In genomic region chr12:24360907-24361306, GRCh38 we compare ENCODE assay signal across 12 cellular contexts.
DNase-seq lines count a peak whose midpoint lies in the region; ATAC-seq and TF ChIP-seq lines count a peak whose summit lies in the region.
"Had no signal": no experiment of that assay in that cellular context is flagged by ENCODE, and none has a peak within 500 bp of the region (broad histone marks: within the 10 kb centered on the region; RNA-seq: fewer than 3 reads in every experiment).

No MANE protein-coding gene starts in this region.

- no peaks in the 10 kb centered on the region for H3K36me3 ChIP-seq in Peyer's patch

- ATAC-seq in GM18520 (IDR thresholded peaks at IDR 0.05; ENCODE audit: unreplicated experiment) = peak; percentile 60
- ATAC-seq in HG03457 (IDR thresholded peaks at IDR 0.05; ENCODE audit: unreplicated experiment) = peak; percentile 76
- ATAC-seq: CD8-positive, alpha-beta T cell; T-cell had no signal

- no peak for TF ChIP-seq POLR2A in Peyer's patch (IDR thresholded peaks at IDR 0.05)

- TF ChIP-seq CTCF in GM13976 (IDR thresholded peaks at IDR 0.05; ENCODE audit: borderline replicate concordance, control extremely low read depth, extremely low read depth, insufficient read depth, missing control alignments) (no peak), Peyer's patch (IDR thresholded peaks at IDR 0.05) (no peak)

- no peak overlapping the region for H3K27ac ChIP-seq in Peyer's patch

- no peak overlapping the region for H3K4me3 ChIP-seq in Peyer's patch

- no peaks in the 10 kb centered on the region for H3K9me3 ChIP-seq in Peyer's patch

- in situ Hi-C loops in GM13976 (cut with MboI; ENCODE audit: low sequenced_read_pairs, unreplicated experiment) = no loop called here

- peak; percentile 34 for DNase-seq in H4 (ENCODE audit: low spot score)
- peak; percentile 86 for DNase-seq in iris pigment epithelial cell (ENCODE audit: low read depth)
- no peak for DNase-seq in NCI-H524 treated with DMSO at 0.1 percent for 48 hours (lab: John Stamatoyannopoulos, UW)
- DNase-seq in NCI-H226 = no peak
- no peak for DNase-seq in GM13976 (ENCODE audit: low spot score)
- DNase-seq in Peyer's patch = no peak
- DNase-seq: CD8-positive, alpha-beta T cell; GOT3; NCI-H2081 treated with DMSO at 0.1 percent for 48 hours; T-cell had no signal

- H3K27me3 ChIP-seq in Peyer's patch = no peaks in the 10 kb centered on the region

- no peaks in the 10 kb centered on the region for H3K4me1 ChIP-seq in Peyer's patch

Comparison
In these comparisons a context has a peak if more than half of its experiments do, and no peak if none do; other contexts are left out.
1. DNase-seq: peak in H4 (single experiment) and iris pigment epithelial cell (single experiment); none in NCI-H524 treated with DMSO at 0.1 percent for 48 hours (single experiment), NCI-H226 (single experiment), GM13976 (single experiment) and Peyer's patch (0 of 3).